In the genomic region with DNA sequence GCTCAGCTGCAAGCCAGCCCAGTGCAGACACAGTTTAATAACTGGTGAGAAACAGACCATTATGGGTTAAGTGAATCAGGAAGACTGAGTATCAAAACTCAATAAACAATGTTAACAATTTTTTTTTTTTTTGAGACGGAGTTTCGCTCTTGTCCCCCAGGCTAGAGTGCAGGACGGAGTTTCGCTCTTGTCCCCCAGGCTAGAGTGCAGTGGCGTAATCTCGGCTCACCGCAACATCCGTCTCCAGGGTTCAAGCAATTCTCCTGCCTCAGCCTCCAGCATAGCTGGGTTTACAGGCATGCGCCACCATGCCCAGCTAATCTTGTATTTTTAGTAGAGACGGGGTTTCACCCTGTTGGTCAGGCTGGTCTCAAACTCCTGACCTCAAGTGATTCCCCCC, we compare ENCODE assay signal across 7 cellular contexts. TPM values are rescaled to one million over a fixed set of nuclear protein-coding genes. Genes with fewer than 3 reads are reported as not detected.
DNase-seq lines count a peak whose midpoint lies in the region; ATAC-seq and TF ChIP-seq lines count a peak whose summit lies in the region.
"Not testable (repeated sequence)": the region's sequence is repeated elsewhere in the genome, so short reads cannot be mapped to it uniquely, and the experiment has no call there.

No MANE protein-coding gene starts in this region.

- H3K9me3 ChIP-seq in HEK293 (ENCODE audit: control insufficient read depth, insufficient read depth, low read depth, low read length); endodermal cell (ENCODE audit: control insufficient read depth, low read length); neutrophil: not testable (repeated sequence)

- H3K9ac ChIP-seq in endodermal cell (ENCODE audit: extremely low read depth, low read length, poor library complexity, severe bottlenecking): not testable (repeated sequence)

- TF ChIP-seq CTCF in HEK293 (tag by site-specific recombination; IDR thresholded peaks at IDR 0.05); endodermal cell (conservative IDR thresholded peaks at IDR 0.05); neutrophil (IDR thresholded peaks at IDR 0.05): not testable (repeated sequence)

- not testable (repeated sequence) for H3K4me1 Mint-ChIP-seq in activated CD4-positive, alpha-beta memory T cell treated with anti-CD3 and anti-CD28 coated beads, Interleukin-2, amount 10 ng/mL, durations not matched to agents 7 days and 5 days; activated naive CD4-positive, alpha-beta T cell treated with anti-CD3 and anti-CD28 coated beads for 36 hours (ENCODE audit: low read depth); endodermal cell

- peak overlapping the region; percentile 19 for H3K27ac Mint-ChIP-seq in activated CD4-positive, alpha-beta memory T cell treated with anti-CD3 and anti-CD28 coated beads, Interleukin-2, amount 10 ng/mL, durations not matched to agents 7 days and 5 days
- peak overlapping the region; percentile 41 for H3K27ac Mint-ChIP-seq in activated naive CD4-positive, alpha-beta T cell treated with anti-CD3 and anti-CD28 coated beads for 36 hours
- not testable (repeated sequence) for H3K27ac Mint-ChIP-seq in endodermal cell

- not testable (repeated sequence) for H3K4me3 Mint-ChIP-seq in activated CD4-positive, alpha-beta memory T cell treated with anti-CD3 and anti-CD28 coated beads, Interleukin-2, amount 10 ng/mL, durations not matched to agents 7 days and 5 days; activated naive CD4-positive, alpha-beta T cell treated with anti-CD3 and anti-CD28 coated beads for 36 hours; endodermal cell

- not testable (repeated sequence) for H3K27me3 ChIP-seq in endodermal cell (ENCODE audit: control insufficient read depth, insufficient read depth, low read length, poor library complexity, severe bottlenecking); neutrophil

- CTCF ChIA-PET in HEK293 (lab: Yijun Ruan, JAX): interaction anchor here (0.6 to 0.7 kb wide), 2 partner anchors 43 to 59 kb away, joined by 3 to 4 read pairs; no protein-coding TSS in a partner anchor
- CTCF ChIA-PET in activated CD4-positive, alpha-beta memory T cell treated with anti-CD3 and anti-CD28 coated beads, Interleukin-2, amount 10 ng/mL, durations not matched to agents 7 days and 5 days (lab: Charles Lee); activated naive CD4-positive, alpha-beta T cell treated with anti-CD3 and anti-CD28 coated beads for 36 hours (lab: Charles Lee): not testable (repeated sequence)

- H3K9me3 Mint-ChIP-seq in activated CD4-positive, alpha-beta memory T cell treated with anti-CD3 and anti-CD28 coated beads, Interleukin-2, amount 10 ng/mL, durations not matched to agents 7 days and 5 days; activated naive CD4-positive, alpha-beta T cell treated with anti-CD3 and anti-CD28 coated beads for 36 hours; endodermal cell: not testable (repeated sequence)

- peaks cover 29% of the 10 kb centered on the region for H3K36me3 Mint-ChIP-seq in activated CD4-positive, alpha-beta memory T cell treated with anti-CD3 and anti-CD28 coated beads, Interleukin-2, amount 10 ng/mL, durations not matched to agents 7 days and 5 days (ENCODE audit: low read depth)
- H3K36me3 Mint-ChIP-seq in activated naive CD4-positive, alpha-beta T cell treated with anti-CD3 and anti-CD28 coated beads for 36 hours (ENCODE audit: low read depth): not testable (repeated sequence)
- H3K36me3 Mint-ChIP-seq in endodermal cell (ENCODE audit: low read depth): peaks cover 53% of the 10 kb centered on the region

- H3K4me3 ChIP-seq in HEK293 (ENCODE audit: low read depth, low read length); endodermal cell (ENCODE audit: low read length); neutrophil (ENCODE audit: low read depth in 1 of 2, low read length in 1 of 2): not testable (repeated sequence)

- H3K27me3 Mint-ChIP-seq in activated CD4-positive, alpha-beta memory T cell treated with anti-CD3 and anti-CD28 coated beads, Interleukin-2, amount 10 ng/mL, durations not matched to agents 7 days and 5 days; activated naive CD4-positive, alpha-beta T cell treated with anti-CD3 and anti-CD28 coated beads for 36 hours (ENCODE audit: low read depth); endodermal cell (ENCODE audit: insufficient read depth): not testable (repeated sequence)

- not testable (repeated sequence) for H3K27ac ChIP-seq in HEK293 (ENCODE audit: extremely low read depth, low read depth, low read length)
- H3K27ac ChIP-seq in endodermal cell (ENCODE audit: low read depth, low read length) (peak overlapping the region; percentile 58), neutrophil (peak overlapping the region; percentile 18)

- H3K36me3 ChIP-seq in HEK293 (ENCODE audit: control insufficient read depth in 2 of 2, insufficient read depth in 1 of 2, low read length in 2 of 2) (peaks cover 24 to 77% of the 10 kb centered on the region in 2 experiments; a peak in 2 of 3 replicates), endodermal cell (ENCODE audit: control insufficient read depth, insufficient read depth, low read length) (peaks cover 43% of the 10 kb centered on the region), neutrophil (peaks cover 78% of the 10 kb centered on the region)

- DNase-seq in activated CD4-positive, alpha-beta memory T cell treated with anti-CD3 and anti-CD28 coated beads, Interleukin-2, amount 10 ng/mL, durations not matched to agents 7 days and 5 days; activated naive CD4-positive, alpha-beta T cell treated with anti-CD3 and anti-CD28 coated beads for 36 hours; endodermal cell: not testable (repeated sequence)
- DNase-seq in Right ventricle myocardium inferior (ENCODE audit: missing footprints): peak; percentile 11

- POLR2A ChIA-PET in HEK293 (lab: Yijun Ruan, JAX): interaction anchor here (0.7 kb wide), 1 partner anchor 8 kb away, joined by 5 read pairs; no protein-coding TSS in a partner anchor
- POLR2A ChIA-PET in activated CD4-positive, alpha-beta memory T cell treated with anti-CD3 and anti-CD28 coated beads, Interleukin-2, amount 10 ng/mL, durations not matched to agents 7 days and 5 days (lab: Charles Lee): not testable (repeated sequence)

- WGBS in endodermal cell (ENCODE audit: insufficient coverage in 1 of 2, insufficient read length in 1 of 2), 2 experiments: 97 to 98% methylated on average over 10 of the region's 10 CpGs

- intact Hi-C loops in activated naive CD4-positive, alpha-beta T cell treated with anti-CD3 and anti-CD28 coated beads for 36 hours (cut with micrococcal nuclease); Right ventricle myocardium inferior (cut with DNase I): not testable (repeated sequence)

- not testable (repeated sequence) for ATAC-seq in Right ventricle myocardium inferior

- H3K4me1 ChIP-seq in HEK293 (ENCODE audit: control insufficient read depth, insufficient read depth, low read length); endodermal cell (ENCODE audit: control insufficient read depth, insufficient read depth, low read length); neutrophil (ENCODE audit: control insufficient read depth in 1 of 2, insufficient read depth in 1 of 2, low read depth in 1 of 2, low read length in 1 of 2): not testable (repeated sequence)

TF ChIP-seq in HEK293, 187 proteins besides CTCF, POLR2A, EP300 and RAD21:
- 0 out of 2 replicates have a peak, but pooled peaks have one; percentile 24 for TF ChIP-seq ZNF600 (tag by site-specific recombination; IDR thresholded peaks at IDR 0.05)

TF ChIP-seq in PFSK-1, 5 proteins besides CTCF, POLR2A, EP300 and RAD21:
- 0 out of 2 replicates have a peak, but pooled peaks have one; percentile 6 for TF ChIP-seq POLR2AphosphoS5 (IDR thresholded peaks at IDR 0.05; ENCODE audit: low read depth, low read length)

RNA-seq across cellular contexts. Expression of a gene that starts 27.1 kb away (rescaled TPM):
- polyA plus RNA-seq in PFSK-1 (2012; ENCODE audit: insufficient read length, low read depth): 195 TPM
- 10 to 100 TPM; 55.4 to 57.1 TPM for total RNA-seq in activated CD4-positive, alpha-beta memory T cell treated with anti-CD3 and anti-CD28 coated beads, Interleukin-2, amount 10 ng/mL, durations not matched to agents 7 days and 5 days
- 10 to 100 TPM; 37.0 to 49.0 TPM for total RNA-seq in activated naive CD4-positive, alpha-beta T cell treated with anti-CD3 and anti-CD28 coated beads for 36 hours
- 100 to 1,000 TPM; 107 to 112 TPM for total RNA-seq in endodermal cell
- 113 TPM for polyA plus RNA-seq in endodermal cell (2013, experiment 1 of 2)
- polyA plus RNA-seq in endodermal cell (2013, experiment 2 of 2): 99.4 TPM
- total RNA-seq in Right ventricle myocardium inferior: 48.7 TPM

RNA-seq across cellular contexts. Expression of a gene that starts 47.5 kb away (rescaled TPM):
- polyA plus RNA-seq in PFSK-1 (2012; ENCODE audit: insufficient read length, low read depth): 152 TPM
- total RNA-seq in activated CD4-positive, alpha-beta memory T cell treated with anti-CD3 and anti-CD28 coated beads, Interleukin-2, amount 10 ng/mL, durations not matched to agents 7 days and 5 days: 100 to 1,000 TPM; 130 to 132 TPM
- 10 to 100 TPM; 50.6 to 51.0 TPM for total RNA-seq in activated naive CD4-positive, alpha-beta T cell treated with anti-CD3 and anti-CD28 coated beads for 36 hours
- total RNA-seq in endodermal cell (100 to 1,000 TPM; 111 to 112 TPM), Right ventricle myocardium inferior (23.6 TPM)
- 107 TPM for polyA plus RNA-seq in endodermal cell (2013, experiment 1 of 2)
- polyA plus RNA-seq in endodermal cell (2013, experiment 2 of 2): 98.1 TPM
